In the genomic region with DNA sequence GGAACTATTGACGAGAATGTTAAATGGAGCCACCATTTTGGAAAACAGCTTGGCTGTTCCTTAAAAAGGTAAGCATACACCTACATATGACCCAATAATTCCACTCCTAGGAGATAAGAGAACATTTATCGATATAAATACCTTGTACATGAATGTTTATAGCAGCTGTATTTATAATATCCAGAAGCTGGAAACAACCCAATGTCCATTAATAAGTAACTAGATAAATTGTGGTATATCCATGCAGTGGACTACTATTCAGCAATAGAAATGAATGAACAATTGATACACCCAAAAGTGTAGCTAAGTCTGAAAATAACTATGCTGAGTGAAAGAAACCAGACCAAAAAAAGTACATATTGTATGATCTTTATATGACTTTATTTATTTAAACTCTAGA, we compare ENCODE assay signal across 35 cellular contexts.
"Had no signal": no experiment of that assay in that cellular context is flagged by ENCODE, and none has a peak within 500 bp of the region (broad histone marks: within the 10 kb centered on the region; RNA-seq: fewer than 3 reads in every experiment).

No MANE protein-coding gene starts in this region.

- H3K27ac ChIP-seq: KMS-11 had no signal

- H3K9ac ChIP-seq: KMS-11 had no signal

- DNase-seq: Karpas-422, Kasumi-1, KG1, MG63, MM.1S, MV-4-11, NCI-H1048, NCI-H1092, NCI-H1092 treated with DMSO at 0.1 percent for 48 hours, NCI-H1105, NCI-H1105 treated with DMSO at 0.1 percent for 48 hours, NCI-H1417, NCI-H1417 treated with DMSO at 0.1 percent for 48 hours, NCI-H1436, NCI-H1436 treated with DMSO at 0.1 percent for 48 hours, NCI-H146, NCI-H1694, NCI-H1694 treated with DMSO at 0.1 percent for 48 hours, NCI-H187, NCI-H187 treated with DMSO at 0.1 percent for 48 hours, NCI-H1930, NCI-H2029, NCI-H2029 treated with DMSO at 0.1 percent for 48 hours, NCI-H2081, NCI-H2081 treated with DMSO at 0.1 percent for 48 hours, NCI-H2107, NCI-H2171, NCI-H2171 treated with DMSO at 0.1 percent for 48 hours, NCI-H2227 treated with DMSO at 0.1 percent for 48 hours, NCI-H226, NCI-H345, NCI-H446, NCI-H446 treated with DMSO at 0.1 percent for 48 hours, NCI-H510A had no signal

- H3K4me2 ChIP-seq: KMS-11 had no signal

- H3K4me3 ChIP-seq: MG63 had no signal

- H3K27me3 ChIP-seq: MG63 had no signal

- H3K9me3 ChIP-seq: MG63 had no signal
